In the genomic region with DNA sequence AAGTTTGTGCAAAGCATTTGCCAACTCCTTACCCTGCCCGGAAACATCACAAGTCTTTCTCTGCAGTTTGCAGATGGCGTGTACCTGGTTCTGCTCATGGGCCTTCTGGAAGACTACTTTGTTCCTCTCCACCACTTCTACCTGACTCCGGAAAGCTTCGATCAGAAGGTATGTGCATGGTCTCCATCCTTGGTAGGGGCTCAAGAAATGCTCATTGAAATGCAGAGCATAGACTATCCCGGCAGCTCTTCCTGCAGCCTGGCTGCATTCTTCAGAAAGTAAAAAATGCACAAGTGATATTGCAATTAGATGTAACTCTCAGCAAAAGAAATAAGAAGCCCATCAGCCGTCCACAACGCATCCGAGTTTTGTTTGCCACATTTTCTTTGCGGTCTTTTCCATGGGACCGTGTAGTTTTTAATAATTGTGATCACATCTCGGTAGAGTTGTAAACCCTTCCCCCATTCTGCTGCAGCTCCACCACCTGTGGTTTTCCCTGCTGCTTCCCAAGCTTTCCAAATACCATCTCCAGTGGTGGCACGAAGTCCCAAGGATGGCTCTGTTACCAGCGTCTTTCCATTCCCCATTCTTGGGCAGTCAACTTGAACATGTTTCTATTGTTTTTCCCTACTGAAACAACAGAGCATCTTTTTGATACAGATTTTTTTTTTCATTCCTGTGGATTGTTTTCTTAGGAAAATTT, we compare ENCODE assay signal across 1 cellular context.
TF ChIP-seq lines count a peak whose summit lies in the region.

No MANE protein-coding gene starts in this region.

TF ChIP-seq in GM23338, 12 proteins besides CTCF, POLR2A, EP300 and RAD21 (continued from another document):
- TF ChIP-seq ZNF462 (CRISPR knock-in tag; IDR thresholded peaks at IDR 0.05): no peak
